In the genomic region with DNA sequence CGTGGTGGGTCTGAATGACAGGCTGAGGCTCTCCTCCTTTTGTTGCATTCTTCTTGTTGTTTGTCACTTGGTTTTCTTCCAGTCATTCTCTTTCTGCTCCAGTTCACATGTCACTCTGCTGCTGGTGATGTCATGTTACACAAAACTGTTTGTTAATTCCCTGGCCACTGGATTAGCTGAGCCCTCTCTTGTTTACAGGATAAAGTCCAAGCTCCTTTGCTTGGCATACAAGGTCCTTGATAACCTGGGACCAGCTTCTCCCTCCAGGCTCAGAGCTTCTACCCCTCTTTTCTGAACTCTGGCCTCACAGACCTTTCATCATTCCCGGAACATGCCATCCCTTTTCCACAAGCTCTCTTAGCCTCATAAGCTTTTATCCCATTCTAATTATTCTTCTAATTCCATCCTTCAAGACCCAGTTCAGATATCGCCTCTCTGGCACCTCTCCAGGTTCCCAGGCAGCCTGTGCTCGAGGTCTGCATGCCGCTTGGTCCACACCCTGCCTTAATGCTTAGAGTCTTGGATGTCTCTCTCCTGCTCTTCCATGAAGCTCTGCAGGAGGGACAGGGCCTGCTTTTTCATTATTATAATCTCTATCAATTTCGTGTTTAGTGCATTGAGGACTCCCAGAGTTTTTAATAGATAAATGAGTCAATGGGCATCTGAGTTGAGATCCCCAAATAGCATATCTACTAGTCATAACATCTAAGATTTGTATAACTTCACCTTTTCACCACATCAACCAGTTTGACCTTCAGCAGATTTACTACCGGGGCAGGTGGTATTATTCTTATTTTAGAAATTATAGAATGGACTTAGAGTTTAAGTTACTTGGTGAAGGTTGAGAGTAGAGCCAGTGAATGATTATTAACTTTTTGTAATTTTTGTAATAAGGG, we compare ENCODE assay signal across 3 cellular contexts.
TF ChIP-seq lines count a peak whose summit lies in the region.

No MANE protein-coding gene starts in this region.

TF ChIP-seq in HCT116, 20 proteins besides CTCF, POLR2A, EP300 and RAD21:
- no peak for TF ChIP-seq FOSL1 (IDR thresholded peaks at IDR 0.05; ENCODE audit: low read depth)
- TF ChIP-seq TCF7L2 (IDR thresholded peaks at IDR 0.05; ENCODE audit: borderline replicate concordance, extremely low read depth, insufficient read depth, insufficient read length): no peak
- TF ChIP-seq YY1 (IDR thresholded peaks at IDR 0.05; ENCODE audit: extremely low read depth, insufficient replicate concordance, low read depth, low read length): no peak
- no peak for TF ChIP-seq ELF1 (IDR thresholded peaks at IDR 0.05; ENCODE audit: borderline replicate concordance, low read depth)
- no peak for TF ChIP-seq EZH2 (IDR thresholded peaks at IDR 0.05)
- no peak for TF ChIP-seq POLR2AphosphoS5 (IDR thresholded peaks at IDR 0.05; ENCODE audit: low read depth, low read length)
- TF ChIP-seq SP1 (IDR thresholded peaks at IDR 0.05; ENCODE audit: low read depth): no peak
- TF ChIP-seq, protein P1, sequence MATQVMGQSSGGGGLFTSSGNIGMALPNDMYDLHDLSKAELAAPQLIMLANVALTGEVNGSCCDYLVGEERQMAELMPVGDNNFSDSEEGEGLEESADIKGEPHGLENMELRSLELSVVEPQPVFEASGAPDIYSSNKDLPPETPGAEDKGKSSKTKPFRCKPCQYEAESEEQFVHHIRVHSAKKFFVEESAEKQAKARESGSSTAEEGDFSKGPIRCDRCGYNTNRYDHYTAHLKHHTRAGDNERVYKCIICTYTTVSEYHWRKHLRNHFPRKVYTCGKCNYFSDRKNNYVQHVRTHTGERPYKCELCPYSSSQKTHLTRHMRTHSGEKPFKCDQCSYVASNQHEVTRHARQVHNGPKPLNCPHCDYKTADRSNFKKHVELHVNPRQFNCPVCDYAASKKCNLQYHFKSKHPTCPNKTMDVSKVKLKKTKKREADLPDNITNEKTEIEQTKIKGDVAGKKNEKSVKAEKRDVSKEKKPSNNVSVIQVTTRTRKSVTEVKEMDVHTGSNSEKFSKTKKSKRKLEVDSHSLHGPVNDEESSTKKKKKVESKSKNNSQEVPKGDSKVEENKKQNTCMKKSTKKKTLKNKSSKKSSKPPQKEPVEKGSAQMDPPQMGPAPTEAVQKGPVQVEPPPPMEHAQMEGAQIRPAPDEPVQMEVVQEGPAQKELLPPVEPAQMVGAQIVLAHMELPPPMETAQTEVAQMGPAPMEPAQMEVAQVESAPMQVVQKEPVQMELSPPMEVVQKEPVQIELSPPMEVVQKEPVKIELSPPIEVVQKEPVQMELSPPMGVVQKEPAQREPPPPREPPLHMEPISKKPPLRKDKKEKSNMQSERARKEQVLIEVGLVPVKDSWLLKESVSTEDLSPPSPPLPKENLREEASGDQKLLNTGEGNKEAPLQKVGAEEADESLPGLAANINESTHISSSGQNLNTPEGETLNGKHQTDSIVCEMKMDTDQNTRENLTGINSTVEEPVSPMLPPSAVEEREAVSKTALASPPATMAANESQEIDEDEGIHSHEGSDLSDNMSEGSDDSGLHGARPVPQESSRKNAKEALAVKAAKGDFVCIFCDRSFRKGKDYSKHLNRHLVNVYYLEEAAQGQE (IDR thresholded peaks at IDR 0.05; ENCODE audit: low read depth): no peak
- no peak for TF ChIP-seq EGR1 (IDR thresholded peaks at IDR 0.05; ENCODE audit: low read depth)
- TF ChIP-seq, protein P2, sequence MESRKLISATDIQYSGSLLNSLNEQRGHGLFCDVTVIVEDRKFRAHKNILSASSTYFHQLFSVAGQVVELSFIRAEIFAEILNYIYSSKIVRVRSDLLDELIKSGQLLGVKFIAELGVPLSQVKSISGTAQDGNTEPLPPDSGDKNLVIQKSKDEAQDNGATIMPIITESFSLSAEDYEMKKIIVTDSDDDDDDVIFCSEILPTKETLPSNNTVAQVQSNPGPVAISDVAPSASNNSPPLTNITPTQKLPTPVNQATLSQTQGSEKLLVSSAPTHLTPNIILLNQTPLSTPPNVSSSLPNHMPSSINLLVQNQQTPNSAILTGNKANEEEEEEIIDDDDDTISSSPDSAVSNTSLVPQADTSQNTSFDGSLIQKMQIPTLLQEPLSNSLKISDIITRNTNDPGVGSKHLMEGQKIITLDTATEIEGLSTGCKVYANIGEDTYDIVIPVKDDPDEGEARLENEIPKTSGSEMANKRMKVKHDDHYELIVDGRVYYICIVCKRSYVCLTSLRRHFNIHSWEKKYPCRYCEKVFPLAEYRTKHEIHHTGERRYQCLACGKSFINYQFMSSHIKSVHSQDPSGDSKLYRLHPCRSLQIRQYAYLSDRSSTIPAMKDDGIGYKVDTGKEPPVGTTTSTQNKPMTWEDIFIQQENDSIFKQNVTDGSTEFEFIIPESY (IDR thresholded peaks at IDR 0.05; ENCODE audit: extremely low read depth, insufficient replicate concordance, low read length): no peak

TF ChIP-seq in GM12878, 131 proteins besides CTCF, POLR2A, EP300 and RAD21 (continues in another document):
- TF ChIP-seq POLR2AphosphoS5 (IDR thresholded peaks at IDR 0.05; ENCODE audit: low read length) (peak; percentile 26; the same call in 1 of the 2 replicates), KLF5 (IDR thresholded peaks at IDR 0.05; ENCODE audit: partially characterized antibody) (no peak), NR2C2 (IDR thresholded peaks at IDR 0.05; ENCODE audit: borderline replicate concordance, control insufficient read depth, insufficient read length, low read depth) (no peak), ATF7 (IDR thresholded peaks at IDR 0.05; ENCODE audit: low read depth) (0 out of 2 replicates have a peak, but pooled peaks have one; percentile 28), NFXL1 (IDR thresholded peaks at IDR 0.05; ENCODE audit: borderline replicate concordance) (no peak), HDAC2 (IDR thresholded peaks at IDR 0.05) (no peak), CHD2 (IDR thresholded peaks at IDR 0.05; ENCODE audit: borderline replicate concordance, low read depth, low read length) (no peak)
- TF ChIP-seq, protein P3, sequence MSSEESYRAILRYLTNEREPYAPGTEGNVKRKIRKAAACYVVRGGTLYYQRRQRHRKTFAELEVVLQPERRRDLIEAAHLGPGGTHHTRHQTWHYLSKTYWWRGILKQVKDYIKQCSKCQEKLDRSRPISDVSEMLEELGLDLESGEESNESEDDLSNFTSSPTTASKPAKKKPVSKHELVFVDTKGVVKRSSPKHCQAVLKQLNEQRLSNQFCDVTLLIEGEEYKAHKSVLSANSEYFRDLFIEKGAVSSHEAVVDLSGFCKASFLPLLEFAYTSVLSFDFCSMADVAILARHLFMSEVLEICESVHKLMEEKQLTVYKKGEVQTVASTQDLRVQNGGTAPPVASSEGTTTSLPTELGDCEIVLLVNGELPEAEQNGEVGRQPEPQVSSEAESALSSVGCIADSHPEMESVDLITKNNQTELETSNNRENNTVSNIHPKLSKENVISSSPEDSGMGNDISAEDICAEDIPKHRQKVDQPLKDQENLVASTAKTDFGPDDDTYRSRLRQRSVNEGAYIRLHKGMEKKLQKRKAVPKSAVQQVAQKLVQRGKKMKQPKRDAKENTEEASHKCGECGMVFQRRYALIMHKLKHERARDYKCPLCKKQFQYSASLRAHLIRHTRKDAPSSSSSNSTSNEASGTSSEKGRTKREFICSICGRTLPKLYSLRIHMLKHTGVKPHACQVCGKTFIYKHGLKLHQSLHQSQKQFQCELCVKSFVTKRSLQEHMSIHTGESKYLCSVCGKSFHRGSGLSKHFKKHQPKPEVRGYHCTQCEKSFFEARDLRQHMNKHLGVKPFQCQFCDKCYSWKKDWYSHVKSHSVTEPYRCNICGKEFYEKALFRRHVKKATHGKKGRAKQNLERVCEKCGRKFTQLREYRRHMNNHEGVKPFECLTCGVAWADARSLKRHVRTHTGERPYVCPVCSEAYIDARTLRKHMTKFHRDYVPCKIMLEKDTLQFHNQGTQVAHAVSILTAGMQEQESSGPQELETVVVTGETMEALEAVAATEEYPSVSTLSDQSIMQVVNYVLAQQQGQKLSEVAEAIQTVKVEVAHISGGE (CRISPR knock-in tag; IDR thresholded peaks at IDR 0.05): no peak
- TF ChIP-seq, protein P4, sequence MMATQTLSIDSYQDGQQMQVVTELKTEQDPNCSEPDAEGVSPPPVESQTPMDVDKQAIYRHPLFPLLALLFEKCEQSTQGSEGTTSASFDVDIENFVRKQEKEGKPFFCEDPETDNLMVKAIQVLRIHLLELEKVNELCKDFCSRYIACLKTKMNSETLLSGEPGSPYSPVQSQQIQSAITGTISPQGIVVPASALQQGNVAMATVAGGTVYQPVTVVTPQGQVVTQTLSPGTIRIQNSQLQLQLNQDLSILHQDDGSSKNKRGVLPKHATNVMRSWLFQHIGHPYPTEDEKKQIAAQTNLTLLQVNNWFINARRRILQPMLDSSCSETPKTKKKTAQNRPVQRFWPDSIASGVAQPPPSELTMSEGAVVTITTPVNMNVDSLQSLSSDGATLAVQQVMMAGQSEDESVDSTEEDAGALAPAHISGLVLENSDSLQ (IDR thresholded peaks at IDR 0.05): peak; percentile 83
- TF ChIP-seq, protein P5, sequence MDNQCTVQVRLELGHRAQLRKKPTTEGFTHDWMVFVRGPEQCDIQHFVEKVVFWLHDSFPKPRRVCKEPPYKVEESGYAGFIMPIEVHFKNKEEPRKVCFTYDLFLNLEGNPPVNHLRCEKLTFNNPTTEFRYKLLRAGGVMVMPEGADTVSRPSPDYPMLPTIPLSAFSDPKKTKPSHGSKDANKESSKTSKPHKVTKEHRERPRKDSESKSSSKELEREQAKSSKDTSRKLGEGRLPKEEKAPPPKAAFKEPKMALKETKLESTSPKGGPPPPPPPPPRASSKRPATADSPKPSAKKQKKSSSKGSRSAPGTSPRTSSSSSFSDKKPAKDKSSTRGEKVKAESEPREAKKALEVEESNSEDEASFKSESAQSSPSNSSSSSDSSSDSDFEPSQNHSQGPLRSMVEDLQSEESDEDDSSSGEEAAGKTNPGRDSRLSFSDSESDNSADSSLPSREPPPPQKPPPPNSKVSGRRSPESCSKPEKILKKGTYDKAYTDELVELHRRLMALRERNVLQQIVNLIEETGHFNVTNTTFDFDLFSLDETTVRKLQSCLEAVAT (IDR thresholded peaks at IDR 0.05): no peak

TF ChIP-seq in liver, 16 proteins besides CTCF, POLR2A, EP300 and RAD21:
- TF ChIP-seq HNF4A (conservative IDR thresholded peaks at IDR 0.05) (peak; percentile 99), SP1 (IDR thresholded peaks at IDR 0.05) (peak; percentile 99), EGR1 (IDR thresholded peaks at IDR 0.05; ENCODE audit: low read depth in 2 of 2) (peak; percentile 55 to 59), RXRA (IDR thresholded peaks at IDR 0.05) (peak; percentile 92 to 94), TAF1 (conservative IDR thresholded peaks at IDR 0.05) (no peak), YY1 (IDR thresholded peaks at IDR 0.05) (peak; percentile 78), HNF4G (IDR thresholded peaks at IDR 0.05) (peak; percentile 98), FOXA2 (IDR thresholded peaks at IDR 0.05) (peak; percentile 99), NR2F2 (IDR thresholded peaks at IDR 0.05) (peak; percentile 69), JUND (IDR thresholded peaks at IDR 0.05) (peak; percentile 95 to 97), GABPA (IDR thresholded peaks at IDR 0.05 in 1 of 2, conservative IDR thresholded peaks at IDR 0.05 in 1 of 2) (peak in 1 of 2 donors; percentile 42), FOXA1 (IDR thresholded peaks at IDR 0.05) (peak; percentile 98)
- TF ChIP-seq, protein P2 (IDR thresholded peaks at IDR 0.05): peak; percentile 69
- TF ChIP-seq, protein P1 (IDR thresholded peaks at IDR 0.05): peak; percentile 81
- TF ChIP-seq, protein P6, sequence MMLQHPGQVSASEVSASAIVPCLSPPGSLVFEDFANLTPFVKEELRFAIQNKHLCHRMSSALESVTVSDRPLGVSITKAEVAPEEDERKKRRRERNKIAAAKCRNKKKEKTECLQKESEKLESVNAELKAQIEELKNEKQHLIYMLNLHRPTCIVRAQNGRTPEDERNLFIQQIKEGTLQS (IDR thresholded peaks at IDR 0.05): peak; percentile 91
- TF ChIP-seq, protein P7, sequence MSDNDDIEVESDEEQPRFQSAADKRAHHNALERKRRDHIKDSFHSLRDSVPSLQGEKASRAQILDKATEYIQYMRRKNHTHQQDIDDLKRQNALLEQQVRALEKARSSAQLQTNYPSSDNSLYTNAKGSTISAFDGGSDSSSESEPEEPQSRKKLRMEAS (IDR thresholded peaks at IDR 0.05): peak; percentile 94
TF ChIP-seq in liver: peak in this region for 15.
